In the genomic region with DNA sequence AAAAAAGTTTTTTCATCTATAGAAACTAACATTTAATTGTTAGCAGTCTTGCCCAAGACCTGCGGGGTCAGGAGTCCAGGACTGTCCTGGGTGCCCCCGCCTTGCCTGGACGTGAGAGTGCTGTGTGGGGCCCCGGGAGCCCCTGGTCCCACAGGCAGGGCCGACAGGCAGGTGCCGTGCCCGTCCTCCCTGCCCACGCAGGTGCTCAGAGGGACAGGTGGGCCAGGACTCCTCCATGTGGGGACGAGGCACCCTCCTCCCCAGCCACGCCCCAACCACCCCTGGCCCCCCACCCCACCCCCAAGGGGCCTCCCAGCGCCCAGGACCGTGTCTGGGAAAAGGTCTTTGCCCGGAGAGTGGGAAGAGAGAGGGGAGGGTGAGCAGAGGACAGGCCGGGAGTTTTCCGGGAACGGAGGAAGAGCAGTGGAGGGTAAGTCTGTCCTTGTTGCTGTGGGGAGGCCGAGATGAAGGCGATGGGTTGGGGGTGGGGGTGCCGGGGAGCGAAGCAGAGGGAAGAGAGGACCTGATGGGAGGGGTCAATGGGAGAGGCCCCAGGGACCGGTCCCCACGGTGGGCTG, we compare ENCODE assay signal across 8 cellular contexts.
DNase-seq lines count a peak whose midpoint lies in the region; ATAC-seq and TF ChIP-seq lines count a peak whose summit lies in the region.

No MANE protein-coding gene starts in this region.

- peaks cover 16% of the 10 kb centered on the region for H3K4me1 ChIP-seq in OCI-LY1 (ENCODE audit: insufficient read depth, low read length, severe bottlenecking)
- peaks cover 10% of the 10 kb centered on the region for H3K4me1 ChIP-seq in neuron (ENCODE audit: insufficient read depth, low read length)

- no peaks in the 10 kb centered on the region for H3K79me2 ChIP-seq in OCI-LY1 (ENCODE audit: insufficient read depth, low read length)

- DNase-seq in COLO668 (lab: John Stamatoyannopoulos, UW; ENCODE audit: unreplicated experiment) (peak; percentile 71), epithelial cell of esophagus (ENCODE audit: low read depth) (no peak), iPS-NIHi11 (ENCODE audit: low spot score) (no peak), CD1c-positive myeloid dendritic cell (ENCODE audit: extremely low spot score) (no peak), KBM-7 (no peak)

- H2AFZ ChIP-seq in OCI-LY1 (ENCODE audit: low read length) = no peak overlapping the region
- H2AFZ ChIP-seq in neuron (ENCODE audit: low read depth, low read length) = peak overlapping the region; percentile 42

- H3K9me3 ChIP-seq in OCI-LY1 (ENCODE audit: low read length) (no peaks in the 10 kb centered on the region), neuron (ENCODE audit: low read length) (no peaks in the 10 kb centered on the region)

- H3K27me3 ChIP-seq in OCI-LY1 (ENCODE audit: insufficient read depth, low read length) (peaks cover 8% of the 10 kb centered on the region; the same call in 1 of the 2 replicates), neuron (ENCODE audit: insufficient read depth, low read length) (no peaks in the 10 kb centered on the region)

- H3F3A ChIP-seq in OCI-LY1 (ENCODE audit: insufficient read depth, low read length) = no peaks in the 10 kb centered on the region

- H3K36me3 ChIP-seq in OCI-LY1 (ENCODE audit: insufficient read depth, low read length) (no peaks in the 10 kb centered on the region), neuron (ENCODE audit: insufficient read depth, low read length) (no peaks in the 10 kb centered on the region)

- ATAC-seq in GM18907 (IDR thresholded peaks at IDR 0.05; ENCODE audit: unreplicated experiment) = no peak

- peak overlapping the region; percentile 76 for H3K9ac ChIP-seq in OCI-LY1 (ENCODE audit: low read length)

- H3K9me2 ChIP-seq in OCI-LY1 (ENCODE audit: low read depth, low read length) = no peaks in the 10 kb centered on the region

- no peaks in the 10 kb centered on the region for H4K20me1 ChIP-seq in OCI-LY1 (ENCODE audit: insufficient read depth, low read length)

- H3K4me3 ChIP-seq in OCI-LY1 (ENCODE audit: low read depth, low read length, poor library complexity, severe bottlenecking) (peak overlapping the region; percentile 57), epithelial cell of esophagus (ENCODE audit: low read length) (peak overlapping the region; percentile 70), neuron (ENCODE audit: low read length) (peak overlapping the region; percentile 63)

- H3K27ac ChIP-seq in OCI-LY1 (ENCODE audit: low read depth, low read length, poor library complexity, severe bottlenecking) = no peak overlapping the region

- peak overlapping the region; percentile 80 for H3K4me2 ChIP-seq in OCI-LY1 (ENCODE audit: low read length)

- in situ Hi-C loops in KBM-7 (cut with MboI; ENCODE audit: low pct_unique_long_range_greater_than_20kb, low sequenced_read_pairs) = no loop called here

- TF ChIP-seq CTCF in OCI-LY1 (IDR thresholded peaks at IDR 0.05; ENCODE audit: low read length) (no peak), epithelial cell of esophagus (IDR thresholded peaks at IDR 0.05; ENCODE audit: insufficient read depth, low read depth, low read length, missing control alignments) (no peak)
